ENCODE assay signal across 8 cellular contexts in the genomic region with DNA sequence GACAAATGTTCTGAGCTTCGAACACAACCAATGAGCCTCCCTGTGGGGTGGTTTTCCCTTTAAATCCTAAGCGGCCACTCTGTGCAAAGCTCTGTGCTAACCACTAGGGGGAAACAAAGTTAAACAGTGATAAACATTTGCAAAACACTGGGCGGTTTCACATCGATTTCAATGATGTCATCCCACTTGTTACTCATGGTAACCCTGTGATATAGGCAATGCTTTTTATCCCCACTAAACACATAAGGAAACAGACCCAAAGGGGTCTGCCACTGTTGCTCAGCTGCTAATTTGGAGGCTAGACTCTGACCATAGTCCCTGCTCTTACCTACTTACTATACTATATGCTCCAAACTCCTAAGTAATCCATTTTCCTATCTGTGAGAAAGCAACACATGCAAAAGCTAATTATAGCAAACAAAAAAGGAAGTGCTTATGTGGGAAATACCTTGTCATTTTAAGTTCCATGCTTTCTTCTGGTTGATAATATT. TPM values are rescaled to one million over a fixed set of nuclear protein-coding genes. Genes with fewer than 3 reads are reported as not detected.
DNase-seq lines count a peak whose midpoint lies in the region; ATAC-seq and TF ChIP-seq lines count a peak whose summit lies in the region.

No MANE protein-coding gene starts in this region.

- H3K4me3 ChIP-seq in DND-41 (ENCODE audit: low read depth in 1 of 2, low read length in 2 of 2), result no peak overlapping the region
- H3K4me3 ChIP-seq in HL-60 (replicated peaks; ENCODE audit: insufficient read depth, low read length), result no peak overlapping the region
- H3K4me3 ChIP-seq in fibroblast of the aortic adventitia (ENCODE audit: low read depth, low read length), result no peak overlapping the region

- peaks cover 26% of the 10 kb centered on the region for H3K4me1 Mint-ChIP-seq in neural crest cell

- TF ChIP-seq CTCF in DND-41 (IDR thresholded peaks at IDR 0.05; ENCODE audit: borderline replicate concordance, extremely low read depth, low read length, poor library complexity, severe bottlenecking), result peak; percentile 93
- TF ChIP-seq CTCF in HL-60 (IDR thresholded peaks at IDR 0.05; ENCODE audit: insufficient read depth, low read length), result peak; percentile 58
- peak; percentile 81 for TF ChIP-seq CTCF in fibroblast of the aortic adventitia (IDR thresholded peaks at IDR 0.05; ENCODE audit: insufficient read depth, low read length)
- TF ChIP-seq CTCF in neural crest cell (conservative IDR thresholded peaks at IDR 0.05), result peak; percentile 80

- no peak overlapping the region for H3K4me3 Mint-ChIP-seq in neural crest cell

- H3K9ac ChIP-seq in DND-41 (ENCODE audit: low read depth, low read length), result peak overlapping the region; percentile 32

- H3K27me3 ChIP-seq in DND-41 (ENCODE audit: insufficient read depth, low read length, poor library complexity) (no peaks in the 10 kb centered on the region), HL-60 (ENCODE audit: insufficient read depth, poor library complexity, severe bottlenecking) (no peaks in the 10 kb centered on the region)

- no peaks in the 10 kb centered on the region for H3K27me3 Mint-ChIP-seq in neural crest cell (ENCODE audit: low read depth)

- no peaks in the 10 kb centered on the region for H4K20me1 ChIP-seq in DND-41 (ENCODE audit: insufficient read depth, low read length)

- H3K9me3 ChIP-seq in DND-41 (ENCODE audit: insufficient read depth, low read length, severe bottlenecking), result no peaks in the 10 kb centered on the region

- H3K36me3 ChIP-seq in DND-41 (ENCODE audit: insufficient read depth, low read length), result no peaks in the 10 kb centered on the region

- peaks cover 36% of the 10 kb centered on the region for H3K4me1 ChIP-seq in DND-41 (ENCODE audit: insufficient read depth, low read length)

- ATAC-seq in DND-41 (ENCODE audit: insufficient read depth, low read depth), result peak; percentile 90
- ATAC-seq in GM21423 (IDR thresholded peaks at IDR 0.05; ENCODE audit: unreplicated experiment), result peak; percentile 94

- peak overlapping the region; percentile 75 for H3K27ac ChIP-seq in DND-41 (ENCODE audit: low read length)
- H3K27ac ChIP-seq in HL-60 (replicated peaks), result no peak overlapping the region

- DNase-seq in DND-41, result peak; percentile 78
- peak; percentile 44 to 62 for DNase-seq in HL-60 (ENCODE audit: low read depth in 1 of 2, low spot score in 1 of 2)
- peak; percentile 71 for DNase-seq in NCI-H748 treated with DMSO at 0.1 percent for 48 hours (lab: John Stamatoyannopoulos, UW)
- peak; percentile 7 for DNase-seq in activated CD8-positive, alpha-beta memory T cell treated with anti-CD3 and anti-CD28 coated beads, Interleukin-2, amount 50 U/mL, for 24 hours (ENCODE audit: extremely low read depth)
- DNase-seq in fibroblast of the aortic adventitia (ENCODE audit: low read depth), result peak; percentile 89
- peak; percentile 53 for DNase-seq in neural crest cell (ENCODE audit: low read depth, low spot score)
- DNase-seq in effector CD8-positive, alpha-beta T cell (lab: John Stamatoyannopoulos, UW), result no peak

- H3K27ac Mint-ChIP-seq in neural crest cell (ENCODE audit: unreplicated experiment), result peak overlapping the region; percentile 29

- peak overlapping the region; percentile 43 for H2AFZ ChIP-seq in DND-41 (ENCODE audit: low read depth, low read length)

- no peaks in the 10 kb centered on the region for H3K36me3 Mint-ChIP-seq in neural crest cell (ENCODE audit: low read depth)

- peaks cover 3% of the 10 kb centered on the region for H3K9me3 Mint-ChIP-seq in neural crest cell

- H3K4me2 ChIP-seq in DND-41 (ENCODE audit: insufficient read depth, low read length), result peak overlapping the region; percentile 50

- H3K79me2 ChIP-seq in DND-41 (ENCODE audit: insufficient read depth, low read length), result no peaks in the 10 kb centered on the region

RNA-seq across cellular contexts. Expression of a gene that starts 57.3 kb away (rescaled TPM):
- total RNA-seq in fibroblast of the aortic adventitia (ENCODE audit: low replicate concordance) (0.99 and 2.0 TPM in 2 replicates), neural crest cell (1.1 and 1.3 TPM in 2 replicates)
